ENCODE assay signal across 19 cellular contexts in the genomic region with DNA sequence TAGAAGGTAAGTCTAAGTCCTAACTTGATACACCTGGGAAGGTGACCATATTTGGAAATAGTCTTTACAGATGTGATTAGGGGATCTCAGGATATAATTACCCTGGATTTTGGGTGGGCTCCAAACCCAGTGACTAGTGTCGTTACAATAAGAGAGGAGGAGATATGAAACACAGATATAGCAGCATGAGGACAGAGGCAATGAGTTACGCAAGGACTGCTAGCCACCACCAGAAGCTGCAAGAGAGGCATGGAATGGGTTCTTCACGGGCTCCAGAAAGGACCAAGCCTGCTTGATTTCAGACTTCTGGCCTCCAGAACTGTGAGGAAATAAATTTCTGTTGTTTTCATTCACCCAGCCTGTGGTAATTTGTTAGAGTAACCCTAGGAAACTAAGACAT. TPM values are rescaled to one million over a fixed set of nuclear protein-coding genes. Genes with fewer than 3 reads are reported as not detected.
DNase-seq lines count a peak whose midpoint lies in the region; ATAC-seq, FAIRE-seq and TF ChIP-seq lines count a peak whose summit lies in the region.
"Had no signal": no experiment of that assay in that cellular context is flagged by ENCODE, and none has a peak within 500 bp of the region (broad histone marks: within the 10 kb centered on the region; RNA-seq: fewer than 3 reads in every experiment).

No MANE protein-coding gene starts in this region.

- TF ChIP-seq CTCF in Panc1 (IDR thresholded peaks at IDR 0.05): 0 out of 2 replicates have a peak, but pooled peaks have one; percentile 1

- DNase-seq in SIG-M5 treated with dmso at 0.1 percent for 504 hours (lab: John Stamatoyannopoulos, UW; ENCODE audit: unreplicated experiment) (peak; percentile 10), SIG-M5 (lab: John Stamatoyannopoulos, UW) (no peak), HTR-8/SVneo (ENCODE audit: insufficient read length, low spot score) (no peak), Panc1 (ENCODE audit: low read depth, low spot score) (no peak), memory B cell (ENCODE audit: low spot score in 2 of 2) (no peak), GM19239 (ENCODE audit: insufficient read length, low spot score) (no peak), cardiac septum (ENCODE audit: low spot score) (no peak)
- DNase-seq: C1 segment of cervical spinal cord; CD4-positive, alpha-beta T cell; COR-L47; DMS153; DMS79 treated with DMSO at 0.1 percent for 48 hours; GDM1 had no signal

- no peak for ATAC-seq in Panc1
- no peak for ATAC-seq in memory B cell (ENCODE audit: low read depth)
- ATAC-seq: HCT116 had no signal

- H3K27me3 ChIP-seq in Panc1 (ENCODE audit: control insufficient read depth, insufficient read depth, low read length): no peaks in the 10 kb centered on the region

- H3K36me3 ChIP-seq in Panc1 (ENCODE audit: control insufficient read depth, insufficient read depth, low read length): peaks cover 24% of the 10 kb centered on the region

- in situ Hi-C loops in Panc1 (cut with HindIII; ENCODE audit: low pct_unique_long_range_greater_than_20kb, low sequenced_read_pairs): no loop called here

- no peaks in the 10 kb centered on the region for H3K4me1 Mint-ChIP-seq in memory B cell

- FAIRE-seq in HTR-8/SVneo (lab: Jason Lieb, UNC) (peak; percentile 66), GM19239 (lab: Jason Lieb, UNC) (no peak)
- FAIRE-seq: D721Med, GM12892, H54 had no signal

- H3K9me3 Mint-ChIP-seq in memory B cell: no peaks in the 10 kb centered on the region
- H3K9me3 Mint-ChIP-seq: CD4-positive, alpha-beta T cell; IgD-negative memory B cell had no signal

- peaks cover 17% of the 10 kb centered on the region for H3K36me3 Mint-ChIP-seq in memory B cell

- H3K4me3 Mint-ChIP-seq in memory B cell: no peak overlapping the region
- H3K4me3 Mint-ChIP-seq: B cell; CD4-positive, alpha-beta T cell; IgD-negative memory B cell had no signal

- CTCF ChIA-PET in Panc1 (lab: Charles Lee): no interaction called here

- H3K27ac ChIP-seq in Panc1 (ENCODE audit: low read length): no peak overlapping the region

- H3K9me3 ChIP-seq in Panc1 (ENCODE audit: control insufficient read depth, insufficient read depth, low read depth, low read length): no peaks in the 10 kb centered on the region

- peak overlapping the region; percentile 28 for H3K27ac Mint-ChIP-seq in memory B cell
- H3K27ac Mint-ChIP-seq: B cell; CD4-positive, alpha-beta T cell; IgD-negative memory B cell had no signal

- POLR2A ChIA-PET in Panc1 (lab: Charles Lee): no interaction called here

- no peaks in the 10 kb centered on the region for H3K27me3 Mint-ChIP-seq in memory B cell
- H3K27me3 Mint-ChIP-seq: B cell; CD4-positive, alpha-beta T cell; IgD-negative memory B cell had no signal

- intact Hi-C loops in Panc1 (cut with micrococcal nuclease; ENCODE audit: unreplicated experiment): no loop called here
- intact Hi-C loops in cardiac septum (cut with DNase I): no loop called here

- BruUV-seq in Panc1 (replicated peaks; lab: Mats Ljungman, UMichigan): no TSS peak

- H3K4me3 ChIP-seq in Panc1 (ENCODE audit: low read depth in 2 of 2, low read length in 2 of 2): no peak overlapping the region

- no peaks in the 10 kb centered on the region for H3K4me1 ChIP-seq in Panc1 (ENCODE audit: control insufficient read depth, insufficient read depth, low read length)

RNA-seq across cellular contexts. Expression of gene FGFR1OP2, which starts 28.6 kb away (rescaled TPM):
- total RNA-seq in Panc1 (2021; ENCODE audit: unreplicated experiment) (60.1 TPM), cardiac septum (37.4 TPM)
- polyA plus RNA-seq in Panc1 (2012; ENCODE audit: insufficient read length): 42.6 TPM

RNA-seq across cellular contexts. Expression of gene INTS13, which starts 29.1 kb away (rescaled TPM):
- total RNA-seq in Panc1 (2021; ENCODE audit: unreplicated experiment): 55.9 TPM
- 36.5 TPM for polyA plus RNA-seq in Panc1 (2012; ENCODE audit: insufficient read length)
- 15.5 TPM for total RNA-seq in cardiac septum

RNA-seq across cellular contexts. Expression of gene TM7SF3, which starts 47.3 kb away (rescaled TPM):
- total RNA-seq in Panc1 (2021; ENCODE audit: unreplicated experiment): 59.8 TPM
- polyA plus RNA-seq in Panc1 (2012; ENCODE audit: insufficient read length): 39.7 TPM
- 23.7 TPM for total RNA-seq in cardiac septum

RNA-seq across cellular contexts. Expression of gene MED21, which starts 55.5 kb away (rescaled TPM):
- total RNA-seq in Panc1 (2021; ENCODE audit: unreplicated experiment): 54.8 TPM
- polyA plus RNA-seq in Panc1 (2012; ENCODE audit: insufficient read length): 26.1 TPM
- 54.6 TPM for total RNA-seq in cardiac septum
